Comparison of ENCODE assay signal across 1 cellular context in the genomic region with DNA sequence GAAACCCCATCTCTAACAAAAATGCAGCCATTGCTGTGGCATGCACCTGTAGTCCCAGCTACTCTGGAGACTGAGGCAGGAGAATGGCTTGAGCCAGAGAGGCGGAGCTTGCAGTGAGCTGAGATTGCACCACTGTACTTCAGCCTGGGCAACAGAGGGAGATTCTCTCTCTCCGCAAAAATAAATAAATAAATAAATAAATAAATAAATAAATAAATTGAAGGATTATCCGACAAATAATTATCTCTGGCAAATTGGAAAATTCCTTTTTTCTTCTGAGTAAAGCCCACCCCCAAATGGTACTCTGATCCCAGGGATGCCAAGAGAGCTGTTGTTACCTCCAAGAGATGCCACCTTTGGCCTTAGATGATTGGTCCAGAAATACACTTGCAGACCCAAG.
TF ChIP-seq lines count a peak whose summit lies in the region.

No MANE protein-coding gene starts in this region.

TF ChIP-seq in HEK293, 187 proteins besides CTCF, POLR2A, EP300 and RAD21 (continued from another document):
- peak; percentile 49 for TF ChIP-seq ZBTB11 (tag by site-specific recombination; conservative IDR thresholded peaks at IDR 0.05; ENCODE audit: low read depth)
- TF ChIP-seq ZNF654 (tag by site-specific recombination; IDR thresholded peaks at IDR 0.05; ENCODE audit: low read depth): peak; percentile 15; the same call in 1 of the 2 replicates
- no peak for TF ChIP-seq SETDB1 (IDR thresholded peaks at IDR 0.05; ENCODE audit: insufficient read length, low read length)
- no peak for TF ChIP-seq ZSCAN23 (tag by site-specific recombination; IDR thresholded peaks at IDR 0.05)
- TF ChIP-seq ZNF140 (tag by site-specific recombination; IDR thresholded peaks at IDR 0.05): peak; percentile 31; the same call in 1 of the 2 replicates
- no peak for TF ChIP-seq ZNF354C (tag by site-specific recombination; IDR thresholded peaks at IDR 0.05; ENCODE audit: borderline replicate concordance, low read depth)
- TF ChIP-seq ZNF174 (tag by site-specific recombination; IDR thresholded peaks at IDR 0.05): no peak
- TF ChIP-seq ZNF555 (tag by site-specific recombination; conservative IDR thresholded peaks at IDR 0.05): peak; percentile 51
- no peak for TF ChIP-seq ZNF10 (tag by site-specific recombination; IDR thresholded peaks at IDR 0.05)
- peak; percentile 55 for TF ChIP-seq ZNF426 (tag by site-specific recombination; IDR thresholded peaks at IDR 0.05)
- TF ChIP-seq ZNF394 (tag by site-specific recombination; IDR thresholded peaks at IDR 0.05; ENCODE audit: borderline replicate concordance): peak; percentile 77; the same call in 1 of the 2 replicates
- 0 out of 2 replicates have a peak, but pooled peaks have one; percentile 11 for TF ChIP-seq ZFP3 (tag by site-specific recombination; IDR thresholded peaks at IDR 0.05; ENCODE audit: low read depth)
- no peak for TF ChIP-seq ZNF16 (tag by site-specific recombination; IDR thresholded peaks at IDR 0.05; ENCODE audit: low read depth)
- TF ChIP-seq ZNF433 (tag by site-specific recombination; IDR thresholded peaks at IDR 0.05; ENCODE audit: low read depth): no peak
- TF ChIP-seq, protein P1, sequence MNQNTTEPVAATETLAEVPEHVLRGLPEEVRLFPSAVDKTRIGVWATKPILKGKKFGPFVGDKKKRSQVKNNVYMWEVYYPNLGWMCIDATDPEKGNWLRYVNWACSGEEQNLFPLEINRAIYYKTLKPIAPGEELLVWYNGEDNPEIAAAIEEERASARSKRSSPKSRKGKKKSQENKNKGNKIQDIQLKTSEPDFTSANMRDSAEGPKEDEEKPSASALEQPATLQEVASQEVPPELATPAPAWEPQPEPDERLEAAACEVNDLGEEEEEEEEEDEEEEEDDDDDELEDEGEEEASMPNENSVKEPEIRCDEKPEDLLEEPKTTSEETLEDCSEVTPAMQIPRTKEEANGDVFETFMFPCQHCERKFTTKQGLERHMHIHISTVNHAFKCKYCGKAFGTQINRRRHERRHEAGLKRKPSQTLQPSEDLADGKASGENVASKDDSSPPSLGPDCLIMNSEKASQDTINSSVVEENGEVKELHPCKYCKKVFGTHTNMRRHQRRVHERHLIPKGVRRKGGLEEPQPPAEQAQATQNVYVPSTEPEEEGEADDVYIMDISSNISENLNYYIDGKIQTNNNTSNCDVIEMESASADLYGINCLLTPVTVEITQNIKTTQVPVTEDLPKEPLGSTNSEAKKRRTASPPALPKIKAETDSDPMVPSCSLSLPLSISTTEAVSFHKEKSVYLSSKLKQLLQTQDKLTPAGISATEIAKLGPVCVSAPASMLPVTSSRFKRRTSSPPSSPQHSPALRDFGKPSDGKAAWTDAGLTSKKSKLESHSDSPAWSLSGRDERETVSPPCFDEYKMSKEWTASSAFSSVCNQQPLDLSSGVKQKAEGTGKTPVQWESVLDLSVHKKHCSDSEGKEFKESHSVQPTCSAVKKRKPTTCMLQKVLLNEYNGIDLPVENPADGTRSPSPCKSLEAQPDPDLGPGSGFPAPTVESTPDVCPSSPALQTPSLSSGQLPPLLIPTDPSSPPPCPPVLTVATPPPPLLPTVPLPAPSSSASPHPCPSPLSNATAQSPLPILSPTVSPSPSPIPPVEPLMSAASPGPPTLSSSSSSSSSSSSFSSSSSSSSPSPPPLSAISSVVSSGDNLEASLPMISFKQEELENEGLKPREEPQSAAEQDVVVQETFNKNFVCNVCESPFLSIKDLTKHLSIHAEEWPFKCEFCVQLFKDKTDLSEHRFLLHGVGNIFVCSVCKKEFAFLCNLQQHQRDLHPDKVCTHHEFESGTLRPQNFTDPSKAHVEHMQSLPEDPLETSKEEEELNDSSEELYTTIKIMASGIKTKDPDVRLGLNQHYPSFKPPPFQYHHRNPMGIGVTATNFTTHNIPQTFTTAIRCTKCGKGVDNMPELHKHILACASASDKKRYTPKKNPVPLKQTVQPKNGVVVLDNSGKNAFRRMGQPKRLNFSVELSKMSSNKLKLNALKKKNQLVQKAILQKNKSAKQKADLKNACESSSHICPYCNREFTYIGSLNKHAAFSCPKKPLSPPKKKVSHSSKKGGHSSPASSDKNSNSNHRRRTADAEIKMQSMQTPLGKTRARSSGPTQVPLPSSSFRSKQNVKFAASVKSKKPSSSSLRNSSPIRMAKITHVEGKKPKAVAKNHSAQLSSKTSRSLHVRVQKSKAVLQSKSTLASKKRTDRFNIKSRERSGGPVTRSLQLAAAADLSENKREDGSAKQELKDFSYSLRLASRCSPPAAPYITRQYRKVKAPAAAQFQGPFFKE (tag by site-specific recombination; IDR thresholded peaks at IDR 0.05; ENCODE audit: borderline replicate concordance): no peak
- TF ChIP-seq WT1 (tag by site-specific recombination; IDR thresholded peaks at IDR 0.05): no peak
- TF ChIP-seq ZBTB8A (tag by site-specific recombination; IDR thresholded peaks at IDR 0.05): peak; percentile 39; the same call in 1 of the 2 replicates
- TF ChIP-seq ZNF274 (IDR thresholded peaks at IDR 0.05; ENCODE audit: low read length): no peak
- TF ChIP-seq ZNF274 (tag by site-specific recombination; IDR thresholded peaks at IDR 0.05; ENCODE audit: borderline replicate concordance): no peak
- TF ChIP-seq ZNF513 (tag by site-specific recombination; IDR thresholded peaks at IDR 0.05): no peak
- no peak for TF ChIP-seq PRDM6 (tag by site-specific recombination; IDR thresholded peaks at IDR 0.05)
- no peak for TF ChIP-seq ZNF239 (tag by site-specific recombination; IDR thresholded peaks at IDR 0.05)
- TF ChIP-seq ZNF292 (tag by site-specific recombination; IDR thresholded peaks at IDR 0.05; ENCODE audit: borderline replicate concordance, low read depth): no peak
- no peak for TF ChIP-seq KLF16 (tag by site-specific recombination; IDR thresholded peaks at IDR 0.05)
- TF ChIP-seq, protein P2, sequence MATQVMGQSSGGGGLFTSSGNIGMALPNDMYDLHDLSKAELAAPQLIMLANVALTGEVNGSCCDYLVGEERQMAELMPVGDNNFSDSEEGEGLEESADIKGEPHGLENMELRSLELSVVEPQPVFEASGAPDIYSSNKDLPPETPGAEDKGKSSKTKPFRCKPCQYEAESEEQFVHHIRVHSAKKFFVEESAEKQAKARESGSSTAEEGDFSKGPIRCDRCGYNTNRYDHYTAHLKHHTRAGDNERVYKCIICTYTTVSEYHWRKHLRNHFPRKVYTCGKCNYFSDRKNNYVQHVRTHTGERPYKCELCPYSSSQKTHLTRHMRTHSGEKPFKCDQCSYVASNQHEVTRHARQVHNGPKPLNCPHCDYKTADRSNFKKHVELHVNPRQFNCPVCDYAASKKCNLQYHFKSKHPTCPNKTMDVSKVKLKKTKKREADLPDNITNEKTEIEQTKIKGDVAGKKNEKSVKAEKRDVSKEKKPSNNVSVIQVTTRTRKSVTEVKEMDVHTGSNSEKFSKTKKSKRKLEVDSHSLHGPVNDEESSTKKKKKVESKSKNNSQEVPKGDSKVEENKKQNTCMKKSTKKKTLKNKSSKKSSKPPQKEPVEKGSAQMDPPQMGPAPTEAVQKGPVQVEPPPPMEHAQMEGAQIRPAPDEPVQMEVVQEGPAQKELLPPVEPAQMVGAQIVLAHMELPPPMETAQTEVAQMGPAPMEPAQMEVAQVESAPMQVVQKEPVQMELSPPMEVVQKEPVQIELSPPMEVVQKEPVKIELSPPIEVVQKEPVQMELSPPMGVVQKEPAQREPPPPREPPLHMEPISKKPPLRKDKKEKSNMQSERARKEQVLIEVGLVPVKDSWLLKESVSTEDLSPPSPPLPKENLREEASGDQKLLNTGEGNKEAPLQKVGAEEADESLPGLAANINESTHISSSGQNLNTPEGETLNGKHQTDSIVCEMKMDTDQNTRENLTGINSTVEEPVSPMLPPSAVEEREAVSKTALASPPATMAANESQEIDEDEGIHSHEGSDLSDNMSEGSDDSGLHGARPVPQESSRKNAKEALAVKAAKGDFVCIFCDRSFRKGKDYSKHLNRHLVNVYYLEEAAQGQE (tag by site-specific recombination; IDR thresholded peaks at IDR 0.05): no peak
- TF ChIP-seq ZNF155 (tag by site-specific recombination; IDR thresholded peaks at IDR 0.05): no peak
- no peak for TF ChIP-seq ZNF501 (tag by site-specific recombination; IDR thresholded peaks at IDR 0.05)
TF ChIP-seq in HEK293: peak in this region for 13.
